Comparison of ENCODE assay signal across 17 cellular contexts in the genomic region with DNA sequence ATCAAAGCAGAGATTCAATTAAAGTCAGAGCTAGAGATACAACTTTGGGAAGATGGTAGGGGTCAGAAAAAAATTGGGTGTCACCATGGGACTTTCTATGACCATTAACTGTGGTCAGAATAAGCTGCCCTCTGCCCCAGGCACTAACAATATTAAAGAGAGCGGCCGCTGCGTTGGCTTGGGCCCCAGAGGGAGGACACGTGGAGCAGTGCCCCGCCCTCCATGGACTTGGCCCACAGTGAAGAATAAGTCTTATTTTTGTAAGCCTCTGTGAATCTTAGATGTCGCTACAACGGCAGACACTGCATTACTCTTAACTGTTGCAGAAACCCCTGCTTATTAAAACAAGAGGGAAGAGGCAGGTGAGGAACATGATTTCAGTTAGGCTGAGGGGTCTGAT.
"Had no signal": no experiment of that assay in that cellular context is flagged by ENCODE, and none has a peak within 500 bp of the region (broad histone marks: within the 10 kb centered on the region; RNA-seq: fewer than 3 reads in every experiment).

No MANE protein-coding gene starts in this region.

- H3K36me3 ChIP-seq: gastrocnemius medialis, lower lobe of right lung, sigmoid colon, spleen, tibial artery, WERI-Rb-1 had no signal

- H3K9me3 ChIP-seq: gastrocnemius medialis, lower lobe of right lung, sigmoid colon, tibial artery had no signal

- H3K27me3 ChIP-seq: sigmoid colon, tibial artery had no signal

- ATAC-seq: activated T-cell treated with anti-CD3 and anti-CD28 coated beads, Interleukin-2, amount 50 U/mL, for 72 hours; gastrocnemius medialis; left colon; lower lobe of right lung; stimulated activated memory B cell treated with anti-CD40 and anti-IgM and Interleukin-4, amounts not matched to agents 10 μg/mL and 1 μg/mL and 100 μg/mL, for 72 hours had no signal

- H3K27ac ChIP-seq: gastrocnemius medialis, lower lobe of right lung, sigmoid colon, spleen, tibial artery, WERI-Rb-1 had no signal

- H3K4me3 ChIP-seq: gastrocnemius medialis, lower lobe of right lung, sigmoid colon, spleen, tibial artery had no signal

- DNase-seq: activated CD4-positive, alpha-beta T cell treated with anti-CD3 and anti-CD28 coated beads for 1 hour; activated CD8-positive, alpha-beta memory T cell treated with anti-CD3 and anti-CD28 coated beads for 24 hours; activated gamma-delta T cell; activated T-cell treated with anti-CD3 and anti-CD28 coated beads, Interleukin-2, amount 50 U/mL, for 72 hours; effector CD4-positive, alpha-beta T cell; gastrocnemius medialis; left colon; lower lobe of right lung; sigmoid colon; spleen; stimulated activated CD4-positive, alpha-beta T cell treated with anti-CD3 and anti-CD28 coated beads, Interleukin-4, amount 100 ng/mL, for 4 hours; SW 1271; WERI-Rb-1 had no signal

- FAIRE-seq: astrocyte, bronchial epithelial cell had no signal

- H3K4me1 ChIP-seq: gastrocnemius medialis, lower lobe of right lung, sigmoid colon, spleen, tibial artery had no signal
